20 cellular contexts compared by ENCODE assay signal in the genomic region with DNA sequence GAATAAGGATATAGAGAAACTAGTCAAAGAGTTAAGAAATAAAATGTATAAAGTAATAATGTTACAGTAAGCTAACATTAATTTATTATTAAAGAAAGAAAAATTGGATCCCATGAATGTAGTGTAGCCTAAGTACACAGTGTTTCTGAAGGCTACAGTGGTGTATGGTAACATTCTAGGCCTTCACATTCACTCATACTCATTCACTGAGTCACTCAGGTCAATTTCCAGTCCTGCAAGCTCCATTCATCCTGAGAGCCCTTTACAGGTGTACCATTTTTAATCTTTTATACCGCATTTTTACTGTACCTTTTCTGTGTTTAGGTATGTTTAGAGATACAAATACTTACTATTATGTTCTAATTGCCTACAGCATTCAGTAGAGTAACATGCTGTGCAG.
A peak's percentile ranks its signal among the peaks of the same experiment; 100 is the strongest.
DNase-seq lines count a peak whose midpoint lies in the region; ATAC-seq and TF ChIP-seq lines count a peak whose summit lies in the region.
"Had no signal": no experiment of that assay in that cellular context is flagged by ENCODE, and none has a peak within 500 bp of the region (broad histone marks: within the 10 kb centered on the region; RNA-seq: fewer than 3 reads in every experiment).

No MANE protein-coding gene starts in this region.

- no peak overlapping the region for H2BK5ac ChIP-seq in trophoblast cell (ENCODE audit: low read depth, low read length, poor library complexity)

- intact Hi-C loops in mammary epithelial cell (cut with micrococcal nuclease), result no loop called here
- intact Hi-C loops in breast epithelium (cut with DNase I; ENCODE audit: low total_unique reads), result no loop called here
- intact Hi-C loops in activated CD4-positive, alpha-beta memory T cell treated with anti-CD3 and anti-CD28 coated beads for 36 hours (cut with micrococcal nuclease), result no loop called here
- intact Hi-C loops in Right ventricle myocardium inferior (cut with DNase I), result no loop called here

- WGBS in mammary epithelial cell (ENCODE audit: low coverage, missing lambda C conversion rate), result 100% methylated on average over 1 of the region's 1 CpG
- WGBS in trophoblast cell (ENCODE audit: extremely low coverage, insufficient coverage, insufficient read length), result no CpG with 5 or more reads among the region's 1 CpG

- no peaks in the 10 kb centered on the region for H3K36me3 ChIP-seq in mammary epithelial cell (ENCODE audit: insufficient read depth, low read length)
- H3K36me3 ChIP-seq in breast epithelium, result no peaks in the 10 kb centered on the region
- no peaks in the 10 kb centered on the region for H3K36me3 ChIP-seq in trophoblast cell (ENCODE audit: control insufficient read depth in 1 of 2, insufficient read depth in 2 of 2, low read length in 2 of 2)

- no peak overlapping the region for H3K14ac ChIP-seq in trophoblast cell (ENCODE audit: low read length)

- peak; percentile 16 for DNase-seq in mammary epithelial cell
- DNase-seq in breast epithelium (ENCODE audit: low spot score in 2 of 2), result no peak
- DNase-seq in epithelial cell of esophagus (ENCODE audit: low read depth), result peak; percentile 59
- peak; percentile 6 to 52 for DNase-seq in trophoblast cell
- no peak for DNase-seq in activated CD4-positive, alpha-beta memory T cell treated with anti-CD3 and anti-CD28 coated beads for 36 hours
- no peak for DNase-seq in Right ventricle myocardium inferior (ENCODE audit: missing footprints)
- DNase-seq: AML-193; Caco-2; CD4-positive, alpha-beta T cell; DMS153; DMS79; GF-D8; GOT3; H7; HFFc6 had no signal

- H4K12ac ChIP-seq in trophoblast cell (ENCODE audit: low read depth, low read length), result no peak overlapping the region

- H3K9ac ChIP-seq in mammary epithelial cell (ENCODE audit: insufficient read depth, low read length) (no peak overlapping the region), trophoblast cell (ENCODE audit: low read length) (no peak overlapping the region)

- H2AFZ ChIP-seq in mammary epithelial cell (ENCODE audit: low read depth, low read length), result no peak overlapping the region
- no peak overlapping the region for H2AFZ ChIP-seq in trophoblast cell (ENCODE audit: insufficient read depth, low read length, poor library complexity)

- H4K8ac ChIP-seq in trophoblast cell (ENCODE audit: low read depth, low read length), result no peak overlapping the region

- H3K4me2 ChIP-seq in mammary epithelial cell (ENCODE audit: insufficient read depth, low read depth, low read length), result no peak overlapping the region
- H3K4me2 ChIP-seq in trophoblast cell (ENCODE audit: low read length), result no peak overlapping the region
- H3K4me2 ChIP-seq: A549 had no signal

- H2AK5ac ChIP-seq in trophoblast cell (ENCODE audit: low read length), result no peak overlapping the region

- H2BK120ac ChIP-seq in trophoblast cell (ENCODE audit: insufficient read depth, low read length, poor library complexity), result no peak overlapping the region

- no peak overlapping the region for H3K23ac ChIP-seq in trophoblast cell (ENCODE audit: low read length)

- no peaks in the 10 kb centered on the region for H3K9me3 ChIP-seq in mammary epithelial cell (replicated peaks; ENCODE audit: insufficient read depth, low read length)
- no peaks in the 10 kb centered on the region for H3K9me3 ChIP-seq in breast epithelium
- H3K9me3 ChIP-seq in trophoblast cell (ENCODE audit: insufficient read depth, low read depth, low read length), result no peaks in the 10 kb centered on the region
- H3K9me3 ChIP-seq: A549, Caco-2 had no signal

- POLR2A ChIA-PET in activated CD4-positive, alpha-beta memory T cell treated with anti-CD3 and anti-CD28 coated beads for 36 hours (lab: Charles Lee), result no interaction called here

- no peak overlapping the region for H3K4me3 ChIP-seq in mammary epithelial cell (replicated peaks in 1 of 3; ENCODE audit: insufficient read depth in 1 of 3, low read depth in 2 of 3, low read length in 3 of 3)
- H3K4me3 ChIP-seq in breast epithelium, result no peak overlapping the region
- no peak overlapping the region for H3K4me3 ChIP-seq in epithelial cell of esophagus (ENCODE audit: low read length)
- no peak overlapping the region for H3K4me3 ChIP-seq in trophoblast cell (ENCODE audit: low read depth, low read length)
- H3K4me3 ChIP-seq: A549 had no signal

- in situ Hi-C loops in mammary epithelial cell (cut with MboI; ENCODE audit: low sequenced_read_pairs in 2 of 2), result loop anchor here in 1 of 2 donors (25.0 kb wide), 1 partner anchor 301 kb away; no protein-coding TSS in a partner anchor

- no peak overlapping the region for H3K18ac ChIP-seq in trophoblast cell (ENCODE audit: low read length)

- H3K27me3 ChIP-seq in mammary epithelial cell (ENCODE audit: insufficient read depth, low read length), result no peaks in the 10 kb centered on the region
- no peaks in the 10 kb centered on the region for H3K27me3 ChIP-seq in breast epithelium
- H3K27me3 ChIP-seq in trophoblast cell (ENCODE audit: insufficient read depth, low read length), result no peaks in the 10 kb centered on the region

- no peaks in the 10 kb centered on the region for H3K36me3 Mint-ChIP-seq in activated CD4-positive, alpha-beta memory T cell treated with anti-CD3 and anti-CD28 coated beads for 36 hours

- no peak overlapping the region for H3K4me3 Mint-ChIP-seq in activated CD4-positive, alpha-beta memory T cell treated with anti-CD3 and anti-CD28 coated beads for 36 hours
- H3K4me3 Mint-ChIP-seq: CD4-positive, alpha-beta T cell; HFFc6 had no signal

- H3K27me3 Mint-ChIP-seq in activated CD4-positive, alpha-beta memory T cell treated with anti-CD3 and anti-CD28 coated beads for 36 hours, result no peaks in the 10 kb centered on the region
- H3K27me3 Mint-ChIP-seq: CD4-positive, alpha-beta T cell had no signal

- H3K4me1 Mint-ChIP-seq in activated CD4-positive, alpha-beta memory T cell treated with anti-CD3 and anti-CD28 coated beads for 36 hours (ENCODE audit: low read depth), result no peaks in the 10 kb centered on the region

- H3K4me1 ChIP-seq in mammary epithelial cell (ENCODE audit: insufficient read depth, low read length) (no peaks in the 10 kb centered on the region), breast epithelium (no peaks in the 10 kb centered on the region), trophoblast cell (ENCODE audit: control insufficient read depth in 1 of 2, insufficient read depth in 2 of 2, low read length in 2 of 2) (no peaks in the 10 kb centered on the region)
- H3K4me1 ChIP-seq: A549, Caco-2 had no signal

- H3K79me1 ChIP-seq in trophoblast cell (ENCODE audit: low read length), result no peaks in the 10 kb centered on the region

- no peak overlapping the region for H4K91ac ChIP-seq in trophoblast cell (ENCODE audit: low read depth, low read length)

- H3K79me2 ChIP-seq in mammary epithelial cell (ENCODE audit: insufficient read depth, low read length), result no peaks in the 10 kb centered on the region
- H3K79me2 ChIP-seq in trophoblast cell (ENCODE audit: control insufficient read depth, insufficient read depth, low read length, poor library complexity), result no peaks in the 10 kb centered on the region

- ATAC-seq in Right ventricle myocardium inferior (no peak), HG02763 (IDR thresholded peaks at IDR 0.05; ENCODE audit: unreplicated experiment) (no peak)
- ATAC-seq: A549, HCT116 had no signal

- no peak for TF ChIP-seq POLR2A in breast epithelium (IDR thresholded peaks at IDR 0.05)

- dilution Hi-C loops in mammary epithelial cell (cut with HindIII; ENCODE audit: low sequenced_read_pairs), result no loop called here

- no peak overlapping the region for H2BK12ac ChIP-seq in trophoblast cell (ENCODE audit: low read length)

- BruUV-seq in mammary epithelial cell (replicated peaks; lab: Mats Ljungman, UMichigan), result no TSS peak

- H3K27ac Mint-ChIP-seq in activated CD4-positive, alpha-beta memory T cell treated with anti-CD3 and anti-CD28 coated beads for 36 hours, result no peak overlapping the region
- H3K27ac Mint-ChIP-seq: CD4-positive, alpha-beta T cell; HFFc6 had no signal

- no peaks in the 10 kb centered on the region for H3K9me3 Mint-ChIP-seq in activated CD4-positive, alpha-beta memory T cell treated with anti-CD3 and anti-CD28 coated beads for 36 hours
- H3K9me3 Mint-ChIP-seq: CD4-positive, alpha-beta T cell; HFFc6 had no signal

- no peak overlapping the region for H3K4ac ChIP-seq in trophoblast cell (ENCODE audit: low read depth, low read length)

- H4K20me1 ChIP-seq in mammary epithelial cell (ENCODE audit: insufficient read depth, low read length), result no peaks in the 10 kb centered on the region

- CTCF ChIA-PET in mammary epithelial cell (lab: Charles Lee; ENCODE audit: low non-redundant PET), result no interaction called here
- CTCF ChIA-PET in activated CD4-positive, alpha-beta memory T cell treated with anti-CD3 and anti-CD28 coated beads for 36 hours (lab: Charles Lee), result no interaction called here

- H3K27ac ChIP-seq in mammary epithelial cell (ENCODE audit: insufficient read depth, low read depth, low read length) (no peak overlapping the region), breast epithelium (no peak overlapping the region), trophoblast cell (ENCODE audit: low read depth, low read length) (no peak overlapping the region)
- H3K27ac ChIP-seq: 22Rv1, A549, C4-2B had no signal

- TF ChIP-seq CTCF in mammary epithelial cell (conservative IDR thresholded peaks at IDR 0.05 in 1 of 2, IDR thresholded peaks at IDR 0.05 in 1 of 2; ENCODE audit: extremely low read depth in 1 of 2, insufficient read depth in 1 of 2, low read depth in 1 of 2, low read length in 2 of 2) (no peak), breast epithelium (IDR thresholded peaks at IDR 0.05) (no peak), epithelial cell of esophagus (IDR thresholded peaks at IDR 0.05; ENCODE audit: insufficient read depth, low read depth, low read length, missing control alignments) (no peak)

Comparison
In these comparisons a context has a peak if more than half of its experiments do, and no peak if none do; other contexts are left out.
1. DNase-seq: peak in mammary epithelial cell (single experiment), epithelial cell of esophagus (single experiment) and trophoblast cell (2 of 2); none in breast epithelium (0 of 2), activated CD4-positive, alpha-beta memory T cell treated with anti-CD3 and anti-CD28 coated beads for 36 hours (single experiment) and Right ventricle myocardium inferior (single experiment).